In the genomic region with DNA sequence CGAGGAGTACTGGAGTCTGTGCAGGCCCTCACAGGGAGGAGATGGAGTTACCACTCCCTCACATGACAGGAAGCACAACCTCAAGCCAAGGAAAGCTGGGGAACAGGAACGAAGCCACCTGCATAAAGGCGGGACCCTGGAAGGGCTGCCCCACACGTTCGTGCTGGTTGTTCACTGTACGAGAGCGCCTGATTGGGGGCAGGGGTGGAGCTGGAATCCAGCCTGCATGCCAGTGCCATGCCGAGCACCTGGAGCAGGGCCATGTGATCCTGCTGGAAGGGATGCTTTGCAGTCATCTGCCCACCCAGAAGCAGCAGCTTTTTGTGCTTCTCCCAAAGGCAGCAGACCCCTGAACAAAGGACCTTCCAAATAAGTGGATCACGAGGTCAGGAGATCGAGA, we compare ENCODE assay signal across 11 cellular contexts. TPM values are rescaled to one million over a fixed set of nuclear protein-coding genes. Genes with fewer than 3 reads are reported as not detected.
"Had no signal": no experiment of that assay in that cellular context is flagged by ENCODE, and none has a peak within 500 bp of the region (broad histone marks: within the 10 kb centered on the region; RNA-seq: fewer than 3 reads in every experiment).

No MANE protein-coding gene starts in this region.

- ATAC-seq: HCT116 had no signal

- H3K36me3 ChIP-seq: HAP-1 had no signal

- DNase-seq: GM23248, GOT3, H7, HFFc6, KBM-7 had no signal

- H3K4me3 ChIP-seq: GM23248, HAP-1 had no signal

- H3K9me3 ChIP-seq: HAP-1 had no signal

- H3K27ac ChIP-seq: GM23248 had no signal

- FAIRE-seq: HTR-8/SVneo had no signal

- H3K9ac ChIP-seq: GM23248 had no signal

- H3K4me1 ChIP-seq: HAP-1 had no signal

RNA-seq across cellular contexts. Expression of a gene that starts 11.4 kb away (rescaled TPM):
- total RNA-seq: GM23248, H4, H7, HFFc6, HT-29 had no signal
- polyA plus RNA-seq: IgD-negative memory B cell had no signal

RNA-seq across cellular contexts. Expression of a gene that starts 39.9 kb away (rescaled TPM):
- total RNA-seq: HT-29 had no signal

RNA-seq across cellular contexts. Expression of a gene that starts 42.7 kb away (rescaled TPM):
- total RNA-seq: HFFc6, HT-29 had no signal
- polyA plus RNA-seq: IgD-negative memory B cell had no signal
